ENCODE assay signal across 9 cellular contexts in genomic region chr1:35809156-35810095, GRCh38. TPM values are rescaled to one million over a fixed set of nuclear protein-coding genes. Genes with fewer than 3 reads are reported as not detected.
DNase-seq lines count a peak whose midpoint lies in the region; ATAC-seq, FAIRE-seq and TF ChIP-seq lines count a peak whose summit lies in the region.
"Had no signal": no experiment of that assay in that cellular context is flagged by ENCODE, and none has a peak within 500 bp of the region (broad histone marks: within the 10 kb centered on the region; RNA-seq: fewer than 3 reads in every experiment).

No MANE protein-coding gene starts in this region.

- peak overlapping the region; percentile 75; the same call in 1 of the 2 replicates for H2AFZ ChIP-seq in SK-N-SH (ENCODE audit: low read depth)

- POLR2A ChIA-PET in SK-N-SH (lab: Yijun Ruan, JAX), result no interaction called here

- no peak for TF ChIP-seq CTCF in SK-N-SH (IDR thresholded peaks at IDR 0.05)
- TF ChIP-seq CTCF in kidney (IDR thresholded peaks at IDR 0.05; ENCODE audit: borderline replicate concordance, extremely low read depth, insufficient read depth), result no peak
- no peak for TF ChIP-seq CTCF in suprapubic skin (IDR thresholded peaks at IDR 0.05)

- no peak for ATAC-seq in SK-N-SH treated with all-trans-retinoic acid at 6 μM for 48 hours
- no peak for ATAC-seq in GM18858 (IDR thresholded peaks at IDR 0.05; ENCODE audit: unreplicated experiment)

- no peak overlapping the region for H3K27ac Mint-ChIP-seq in activated naive CD8-positive, alpha-beta T cell treated with anti-CD3 and anti-CD28 coated beads for 36 hours

- H4K20me1 ChIP-seq in SK-N-SH (ENCODE audit: insufficient read depth), result peaks cover 6% of the 10 kb centered on the region

- H3K36me3 ChIP-seq in SK-N-SH (replicated peaks in 1 of 2; ENCODE audit: control insufficient read depth in 1 of 2, insufficient read depth in 2 of 2, low read length in 1 of 2) (no peaks in the 10 kb centered on the region), kidney (ENCODE audit: control insufficient read depth in 1 of 2, insufficient read depth in 2 of 2, low read length in 2 of 2) (no peaks in the 10 kb centered on the region), suprapubic skin (no peaks in the 10 kb centered on the region)

- H3K79me2 ChIP-seq in SK-N-SH (ENCODE audit: insufficient read depth), result peaks cover 58% of the 10 kb centered on the region

- no peak for TF ChIP-seq POLR2A in suprapubic skin (IDR thresholded peaks at IDR 0.05)

- intact Hi-C loops in kidney (cut with DNase I), result no loop called here

- H3K9me2 ChIP-seq in SK-N-SH, result no peaks in the 10 kb centered on the region

- no peaks in the 10 kb centered on the region for H3K27me3 Mint-ChIP-seq in activated naive CD8-positive, alpha-beta T cell treated with anti-CD3 and anti-CD28 coated beads for 36 hours

- no peaks in the 10 kb centered on the region for H3K36me3 Mint-ChIP-seq in activated naive CD8-positive, alpha-beta T cell treated with anti-CD3 and anti-CD28 coated beads for 36 hours

- H3F3A ChIP-seq in SK-N-SH (replicated peaks; ENCODE audit: insufficient read depth), result peaks cover 16% of the 10 kb centered on the region

- DNase-seq in SK-N-SH, result no peak
- no peak for DNase-seq in activated naive CD8-positive, alpha-beta T cell treated with anti-CD3 and anti-CD28 coated beads for 36 hours
- no peak for DNase-seq in kidney
- DNase-seq in suprapubic skin (ENCODE audit: low spot score in 2 of 2), result no peak
- no peak for DNase-seq in stimulated activated CD4-positive, alpha-beta T cell treated with anti-CD3 and anti-CD28 coated beads, Interleukin-12 subunit alpha, Interleukin-12 subunit beta, amount 100 ng/mL, for 4 hours
- no peak for DNase-seq in iPS-NIHi7 (ENCODE audit: extremely low spot score)
- DNase-seq: effector CD8-positive, alpha-beta T cell had no signal

- TF ChIP-seq EP300 in SK-N-SH (IDR thresholded peaks at IDR 0.05; ENCODE audit: borderline replicate concordance in 1 of 2, low read depth in 1 of 2, low read length in 1 of 2) (no peak), suprapubic skin (IDR thresholded peaks at IDR 0.05) (no peak)

- no peaks in the 10 kb centered on the region for H3K9me3 ChIP-seq in SK-N-SH
- H3K9me3 ChIP-seq in kidney (ENCODE audit: control insufficient read depth in 1 of 2, low read length in 2 of 2), result no peaks in the 10 kb centered on the region
- H3K9me3 ChIP-seq in suprapubic skin, result no peaks in the 10 kb centered on the region

- peak overlapping the region; percentile 75 for H3K4me3 Mint-ChIP-seq in activated naive CD8-positive, alpha-beta T cell treated with anti-CD3 and anti-CD28 coated beads for 36 hours

- H3K4me2 ChIP-seq in SK-N-SH, result peak overlapping the region; percentile 94

- 80% methylated on average over 7 of the region's 7 CpGs for WGBS in SK-N-SH (ENCODE audit: low lambda C conversion rate)
- WGBS in suprapubic skin, result 26% methylated on average over 7 of the region's 7 CpGs

- H3K27me3 ChIP-seq in SK-N-SH (ENCODE audit: insufficient read depth), result no peaks in the 10 kb centered on the region
- H3K27me3 ChIP-seq in suprapubic skin, result no peaks in the 10 kb centered on the region

- FAIRE-seq in kidney (lab: Jason Lieb, UNC), result no peak

- CTCF ChIA-PET in SK-N-SH (lab: Yijun Ruan, JAX), result interaction anchor here (0.7 to 1.2 kb wide), 3 partner anchors 10 to 98 kb away, joined by 3 read pairs; no protein-coding TSS in a partner anchor

- no peak for TF ChIP-seq RAD21 in SK-N-SH (IDR thresholded peaks at IDR 0.05; ENCODE audit: low read length)

- peak overlapping the region; percentile 89 for H3K9ac ChIP-seq in SK-N-SH
- peak overlapping the region in 1 of 2 donors; percentile 84 for H3K9ac ChIP-seq in kidney (ENCODE audit: low read length in 2 of 2)

- H3K9me3 Mint-ChIP-seq in activated naive CD8-positive, alpha-beta T cell treated with anti-CD3 and anti-CD28 coated beads for 36 hours, result no peaks in the 10 kb centered on the region

- H3K4me3 ChIP-seq in SK-N-SH (ENCODE audit: low read depth in 2 of 2, low read length in 1 of 2), result peak overlapping the region; percentile 72 to 93
- H3K4me3 ChIP-seq in kidney (ENCODE audit: low read length in 2 of 2), result peak overlapping the region; percentile 79 to 85
- H3K4me3 ChIP-seq in suprapubic skin, result peak overlapping the region; percentile 73

- peak overlapping the region in 1 of 2 experiments; percentile 51; a peak in 2 of 4 replicates for H3K27ac ChIP-seq in SK-N-SH (ENCODE audit: low read depth in 2 of 2, low read length in 1 of 2)
- H3K27ac ChIP-seq in kidney (ENCODE audit: low read depth in 2 of 2, low read length in 2 of 2), result peak overlapping the region in 1 of 2 donors; percentile 32
- peak overlapping the region; percentile 90 for H3K27ac ChIP-seq in suprapubic skin

- H3K4me1 Mint-ChIP-seq in activated naive CD8-positive, alpha-beta T cell treated with anti-CD3 and anti-CD28 coated beads for 36 hours, result peaks cover 26% of the 10 kb centered on the region

- H3K4me1 ChIP-seq in SK-N-SH (ENCODE audit: control insufficient read depth in 1 of 2, insufficient read depth in 2 of 2, low read depth in 1 of 2, low read length in 1 of 2) (peaks cover 0 to 9% of the 10 kb centered on the region in 2 experiments; a peak in 2 of 4 replicates), kidney (ENCODE audit: control insufficient read depth in 1 of 2, insufficient read depth in 1 of 2, low read depth in 1 of 2, low read length in 2 of 2) (peaks cover 0 to 12% of the 10 kb centered on the region in 2 donors), suprapubic skin (peaks cover 34% of the 10 kb centered on the region)

TF ChIP-seq in SK-N-SH, 30 proteins besides CTCF, POLR2A, EP300 and RAD21:
- TF ChIP-seq NFIC (IDR thresholded peaks at IDR 0.05; ENCODE audit: borderline replicate concordance), result no peak

TF ChIP-seq in SK-N-SH treated with all-trans-retinoic acid at 6 μM for 48 hours, 23 proteins besides CTCF, POLR2A, EP300 and RAD21 (continues in another document):
- TF ChIP-seq BACH2 (CRISPR knock-in tag; IDR thresholded peaks at IDR 0.05; ENCODE audit: borderline replicate concordance), result no peak
- TF ChIP-seq ZFP3 (CRISPR knock-in tag; IDR thresholded peaks at IDR 0.05), result no peak
- no peak for TF ChIP-seq RARB (CRISPR knock-in tag; IDR thresholded peaks at IDR 0.05)
- no peak for TF ChIP-seq TSHZ2 (CRISPR knock-in tag; IDR thresholded peaks at IDR 0.05)
- TF ChIP-seq TOX (CRISPR knock-in tag; IDR thresholded peaks at IDR 0.05; ENCODE audit: borderline replicate concordance), result no peak
- TF ChIP-seq CSRNP3 (CRISPR knock-in tag; IDR thresholded peaks at IDR 0.05), result no peak
- TF ChIP-seq TCF4 (CRISPR knock-in tag; IDR thresholded peaks at IDR 0.05; ENCODE audit: borderline replicate concordance), result no peak
- TF ChIP-seq PPARA (CRISPR knock-in tag; IDR thresholded peaks at IDR 0.05; ENCODE audit: borderline replicate concordance), result no peak
- no peak for TF ChIP-seq ZC3H10 (CRISPR knock-in tag; IDR thresholded peaks at IDR 0.05)
- TF ChIP-seq ARNTL (CRISPR knock-in tag; IDR thresholded peaks at IDR 0.05; ENCODE audit: borderline replicate concordance, low read depth), result no peak

RNA-seq across cellular contexts. Expression of gene AGO4, which starts 1.6 kb away (rescaled TPM):
- 4.8 and 6.6 TPM in 2 replicates for polyA plus RNA-seq in SK-N-SH (2012; rRNA removed)
- 4.3 and 5.1 TPM in 2 replicates for polyA plus RNA-seq in SK-N-SH (2012; cell fraction: cytosol; rRNA removed)
- 12.5 and 18.8 TPM in 2 replicates for polyA plus RNA-seq in SK-N-SH (2012; cell fraction: nucleus; rRNA removed)
- total RNA-seq in activated naive CD8-positive, alpha-beta T cell treated with anti-CD3 and anti-CD28 coated beads for 36 hours, result 1 to 10 TPM; 2.1 to 3.0 TPM
- 12.2 TPM for total RNA-seq in kidney
- polyA plus RNA-seq in kidney (ENCODE audit: insufficient read depth, low read depth, low replicate concordance), result 3.3 TPM
- 10 to 100 TPM; 26.7 to 51.7 (median 33.3) TPM for total RNA-seq in suprapubic skin

RNA-seq across cellular contexts. Expression of gene CLSPN, which starts 39.6 kb away (rescaled TPM):
- polyA plus RNA-seq in SK-N-SH (2012; rRNA removed), result 4.9 TPM in 2 replicates
- 5.7 and 5.8 TPM in 2 replicates for polyA plus RNA-seq in SK-N-SH (2012; cell fraction: cytosol; rRNA removed)
- polyA plus RNA-seq in SK-N-SH (2012; cell fraction: nucleus; rRNA removed), result 2.9 and 6.7 TPM in 2 replicates
- 10 to 100 TPM; 72.8 to 79.1 TPM for total RNA-seq in activated naive CD8-positive, alpha-beta T cell treated with anti-CD3 and anti-CD28 coated beads for 36 hours
- 1.1 TPM for total RNA-seq in kidney
- polyA plus RNA-seq in kidney (ENCODE audit: insufficient read depth, low read depth, low replicate concordance), result 0.92 TPM
- 1 to 10 TPM in 2 of 4 donors, under 1 TPM in 2; 0.13 to 1.8 (median 0.93) TPM for total RNA-seq in suprapubic skin

Comparison
In these comparisons a context has a peak if more than half of its experiments do, and no peak if none do; other contexts are left out.
1. RNA of gene CLSPN, which starts 39.6 kb away (total RNA-seq): 72.8 to 79.1 TPM in activated naive CD8-positive, alpha-beta T cell treated with anti-CD3 and anti-CD28 coated beads for 36 hours; 1.1 TPM in kidney (single experiment) and 0.13 to 1.8 TPM in suprapubic skin; every median in the first group is over 10 times any median in the second.
2. Peak in every context shown above with its lines, with median percentiles within 50 percentile points of each other: H3K4me3 ChIP-seq.